In the genomic region with DNA sequence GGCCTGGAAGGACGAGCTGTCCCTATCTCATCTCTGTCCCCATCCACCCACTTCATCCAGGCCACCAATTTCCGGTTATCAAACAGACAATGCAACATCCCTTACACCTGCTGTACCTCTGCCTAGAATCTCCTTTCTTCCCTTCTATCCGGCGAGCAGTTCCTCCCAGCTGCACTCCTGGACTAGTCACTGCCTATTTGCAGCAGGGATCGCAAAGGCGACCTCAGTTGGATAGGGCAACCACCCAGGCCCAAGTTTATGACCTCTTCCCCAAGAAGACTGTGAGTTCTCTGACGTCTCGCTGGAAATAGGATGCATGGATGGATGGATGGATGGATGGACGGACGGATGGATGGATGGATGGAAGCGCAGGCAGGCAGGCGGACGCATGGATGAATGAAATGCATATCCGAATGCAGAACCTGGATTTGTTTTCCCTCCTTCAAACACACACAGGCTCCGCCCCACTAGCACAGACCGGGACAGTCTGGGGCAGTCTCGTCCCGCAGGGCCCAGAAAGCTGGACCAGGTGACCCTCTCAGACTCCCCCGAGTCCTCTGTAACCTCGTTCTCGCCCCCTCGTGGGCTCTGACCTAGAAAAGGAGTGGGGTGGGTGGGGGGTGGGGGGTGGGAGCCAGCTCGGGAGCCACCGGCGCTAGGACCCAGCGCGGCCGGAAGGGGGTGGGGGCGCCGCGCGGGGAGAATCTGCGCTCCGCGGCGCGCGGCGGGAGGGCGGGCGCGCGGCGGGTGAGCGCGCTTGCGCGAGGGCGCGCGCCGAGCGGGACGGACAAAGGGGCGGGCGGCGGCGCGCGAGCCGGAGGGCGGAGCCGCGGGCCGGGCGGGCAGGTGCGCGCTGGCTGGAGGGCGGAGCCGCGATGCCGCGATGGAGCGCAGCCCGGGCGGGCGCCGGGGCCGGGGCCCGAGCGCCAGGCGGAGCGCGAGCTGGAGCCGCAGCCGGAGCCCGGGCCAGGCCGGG, we compare ENCODE assay signal across 8 cellular contexts. TPM values are rescaled to one million over a fixed set of nuclear protein-coding genes. Genes with fewer than 3 reads are reported as not detected.
A peak's percentile ranks its signal among the peaks of the same experiment; 100 is the strongest.
DNase-seq lines count a peak whose midpoint lies in the region; ATAC-seq and TF ChIP-seq lines count a peak whose summit lies in the region.

A gene (plus strand): TSS at position 875 of the 976 bp plus-strand sequence. CDS start 24,867 bp downstream, outside the sequence.

- 2% methylated on average over 79 to 88 of the region's 88 CpGs for WGBS in lung, 2 donors

- intact Hi-C loops in dorsolateral prefrontal cortex (cut with DNase I): loop anchor here (5.0 kb wide), 2 partner anchors 80 to 260 kb away; a partner anchor contains a TSS

- H3K27ac ChIP-seq in dorsolateral prefrontal cortex (peak within 1 kb of the TSS in 51 of 59 donors; percentile 19 to 89 (median 70)), lung (ENCODE audit: low read depth in 1 of 2, low read length in 1 of 2) (peak within 1 kb of the TSS in 1 of 2 donors; percentile 43)

- H3K36me3 ChIP-seq in lung (ENCODE audit: control insufficient read depth in 2 of 2, insufficient read depth in 2 of 2, low read length in 2 of 2): no peaks in the 10 kb centered on the region

- ATAC-seq in HG03469 (IDR thresholded peaks at IDR 0.05; ENCODE audit: unreplicated experiment): peak; percentile 77
- ATAC-seq in lung (ENCODE audit: insufficient read depth, low FRiP score): peak; percentile 91

- no peaks in the 10 kb centered on the region for H3K9me3 ChIP-seq in lung (ENCODE audit: control insufficient read depth in 2 of 2, insufficient read depth in 1 of 2, low read length in 1 of 2)

- peak; percentile 91 for DNase-seq in AG08396 (ENCODE audit: low spot score)
- peak; percentile 98 for DNase-seq in GM19238 (ENCODE audit: insufficient read length, low spot score)
- peak; percentile 95 for DNase-seq in NCI-H69 (lab: John Stamatoyannopoulos, UW)
- peak; percentile 77 to 80 for DNase-seq in activated CD4-positive, alpha-beta T cell treated with anti-CD3 and anti-CD28 coated beads, Interleukin-2, amount 50 U/mL, for 48 hours
- DNase-seq in dorsolateral prefrontal cortex: peak; percentile 46 to 85 (median 63)
- DNase-seq in lung (ENCODE audit: low spot score): peak; percentile 56
- peak; percentile 67 to 74 (median 72) for DNase-seq in stimulated activated CD4-positive, alpha-beta T cell treated with anti-CD3 and anti-CD28 coated beads, TNF-alpha, amount 100 ng/mL, for 4 hours (ENCODE audit: low read depth in 3 of 3)

- H3K4me3 ChIP-seq in dorsolateral prefrontal cortex (peak within 1 kb of the TSS; percentile 54 to 85 (median 76)), lung (peak within 1 kb of the TSS; percentile 57)

- no peaks in the 10 kb centered on the region for H3K27me3 ChIP-seq in dorsolateral prefrontal cortex
- H3K27me3 ChIP-seq in lung (ENCODE audit: control insufficient read depth, insufficient read depth): no peaks in the 10 kb centered on the region

- peaks cover 3 to 6% of the 10 kb centered on the region in 2 donors for H3K4me1 ChIP-seq in lung (ENCODE audit: control insufficient read depth in 2 of 2, insufficient read depth in 2 of 2, low read length in 2 of 2)

- TF ChIP-seq CTCF in dorsolateral prefrontal cortex (IDR thresholded peaks at IDR 0.05 in 54 of 56, conservative IDR thresholded peaks at IDR 0.05 in 2 of 56; ENCODE audit: low read depth in 1 of 56, partially characterized antibody in 56 of 56): no peak
- TF ChIP-seq CTCF in lung (IDR thresholded peaks at IDR 0.05; ENCODE audit: control extremely low read depth, extremely low read depth): no peak

RNA-seq across cellular contexts. Expression of the gene that starts here (rescaled TPM):
- total RNA-seq in dorsolateral prefrontal cortex (10 to 100 TPM in 119 of 120 experiments, 1 to 10 TPM in 1; 7.4 to 32.7 (median 21.4) TPM), lung (1 to 10 TPM; 2.7 TPM)
- 1 to 10 TPM in 1 of 2 donors, under 1 TPM in 1; 0.90 to 1.8 TPM for polyA plus RNA-seq in lung
